In the genomic region with DNA sequence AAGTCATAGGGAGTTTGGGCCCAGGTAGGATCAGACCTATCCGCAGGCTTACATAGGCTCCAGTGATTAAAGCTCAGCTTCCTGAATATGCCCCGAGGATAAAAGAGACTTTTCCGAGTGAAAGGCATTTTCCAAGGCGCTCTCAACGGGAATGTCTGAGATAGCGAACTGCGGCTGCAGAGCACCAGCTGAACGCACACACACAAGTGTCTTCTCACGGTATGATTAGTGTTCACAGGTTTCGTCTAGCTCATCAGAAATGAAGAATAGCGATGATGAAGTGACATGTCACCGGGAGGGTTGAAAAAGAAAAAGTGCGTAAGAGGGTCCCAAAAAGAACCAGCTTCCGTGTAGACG, we compare ENCODE assay signal across 8 cellular contexts. TPM values are rescaled to one million over a fixed set of nuclear protein-coding genes. Genes with fewer than 3 reads are reported as not detected.
DNase-seq lines count a peak whose midpoint lies in the region; ATAC-seq and TF ChIP-seq lines count a peak whose summit lies in the region.

No MANE protein-coding gene starts in this region.

- H3K27me3 ChIP-seq in adipocyte (replicated peaks; ENCODE audit: control insufficient read depth, insufficient read depth, low read length) (no peaks in the 10 kb centered on the region), suprapubic skin (no peaks in the 10 kb centered on the region)

- 3% methylated on average over 15 of the region's 15 CpGs for WGBS in suprapubic skin

- TF ChIP-seq POLR2A in suprapubic skin (IDR thresholded peaks at IDR 0.05), result no peak

- no peaks in the 10 kb centered on the region for H3K9me3 ChIP-seq in adipocyte (ENCODE audit: control insufficient read depth, low read length)
- no peaks in the 10 kb centered on the region for H3K9me3 ChIP-seq in suprapubic skin

- H3K36me3 ChIP-seq in adipocyte (ENCODE audit: control insufficient read depth, insufficient read depth, low read length, severe bottlenecking) (no peaks in the 10 kb centered on the region), suprapubic skin (no peaks in the 10 kb centered on the region)

- H3K9ac ChIP-seq in adipocyte (ENCODE audit: low read length), result peak overlapping the region; percentile 86

- in situ Hi-C loops in G401 (cut with HindIII; ENCODE audit: low sequenced_read_pairs), result no loop called here

- peak overlapping the region; percentile 92 for H3K4me3 ChIP-seq in adipocyte (ENCODE audit: low read length)
- H3K4me3 ChIP-seq in suprapubic skin, result peak overlapping the region; percentile 78

- DNase-seq in adipocyte (ENCODE audit: low read depth), result no peak
- DNase-seq in islet precursor cell, result peak; percentile 74
- DNase-seq in suprapubic skin (ENCODE audit: low spot score in 2 of 2), result no peak
- DNase-seq in G401 (ENCODE audit: low spot score), result no peak
- no peak for DNase-seq in NCI-H1694 (lab: John Stamatoyannopoulos, UW)

- peaks cover 32% of the 10 kb centered on the region for H3K4me1 ChIP-seq in adipocyte (ENCODE audit: control insufficient read depth, insufficient read depth, low read length)
- peaks cover 36% of the 10 kb centered on the region for H3K4me1 ChIP-seq in suprapubic skin

- no peak for TF ChIP-seq EP300 in suprapubic skin (IDR thresholded peaks at IDR 0.05)

- peak; percentile 22 for ATAC-seq in GM19023 (IDR thresholded peaks at IDR 0.05; ENCODE audit: unreplicated experiment)
- ATAC-seq in HG03196 (IDR thresholded peaks at IDR 0.05; ENCODE audit: unreplicated experiment), result peak; percentile 9

- peak overlapping the region; percentile 74 for H3K27ac ChIP-seq in 22Rv1
- peak overlapping the region; percentile 83 for H3K27ac ChIP-seq in suprapubic skin

- TF ChIP-seq CTCF in 22Rv1 (IDR thresholded peaks at IDR 0.05) (no peak), suprapubic skin (IDR thresholded peaks at IDR 0.05) (no peak)

RNA-seq across cellular contexts. Expression of a gene that starts 0.6 kb away (rescaled TPM):
- 10 to 100 TPM; 13.6 to 33.2 (median 22.2) TPM for total RNA-seq in suprapubic skin
- 0.20 and 0.37 TPM in 2 replicates for total RNA-seq in G401 (2014; rRNA removed; shearing (Covaris generic))

Comparison
In these comparisons a context has a peak if more than half of its experiments do, and no peak if none do; other contexts are left out.
1. RNA of a gene that starts 0.6 kb away (total RNA-seq): 13.6 to 33.2 TPM in suprapubic skin; 0.20 to 0.37 TPM in G401; every median in the first group is over 10 times any median in the second.